ENCODE assay signal across 35 cellular contexts in genomic region chr16:13911306-13911705, GRCh38.
"Had no signal": no experiment of that assay in that cellular context is flagged by ENCODE, and none has a peak within 500 bp of the region (broad histone marks: within the 10 kb centered on the region; RNA-seq: fewer than 3 reads in every experiment).

No MANE protein-coding gene starts in this region.

- H3K36me3 ChIP-seq: MG63 had no signal

- H3K4me3 ChIP-seq: MG63 had no signal

- H3K27me3 ChIP-seq: MG63 had no signal

- DNase-seq: Karpas-422, Kasumi-1, MG63, MM.1S, MV-4-11, NCI-H1048, NCI-H1092, NCI-H1092 treated with DMSO at 0.1 percent for 48 hours, NCI-H1105, NCI-H1105 treated with DMSO at 0.1 percent for 48 hours, NCI-H1417, NCI-H1417 treated with DMSO at 0.1 percent for 48 hours, NCI-H1436, NCI-H1436 treated with DMSO at 0.1 percent for 48 hours, NCI-H146, NCI-H1694, NCI-H1694 treated with DMSO at 0.1 percent for 48 hours, NCI-H187, NCI-H187 treated with DMSO at 0.1 percent for 48 hours, NCI-H1930, NCI-H2029, NCI-H2029 treated with DMSO at 0.1 percent for 48 hours, NCI-H2081, NCI-H2081 treated with DMSO at 0.1 percent for 48 hours, NCI-H2107, NCI-H2171, NCI-H2171 treated with DMSO at 0.1 percent for 48 hours, NCI-H2227 treated with DMSO at 0.1 percent for 48 hours, NCI-H226, NCI-H345, NCI-H446, NCI-H446 treated with DMSO at 0.1 percent for 48 hours, NCI-H510A, NCI-H510A treated with DMSO at 0.1 percent for 48 hours, NCI-H524 had no signal
